Comparison of ENCODE assay signal across 15 cellular contexts in the genomic region with DNA sequence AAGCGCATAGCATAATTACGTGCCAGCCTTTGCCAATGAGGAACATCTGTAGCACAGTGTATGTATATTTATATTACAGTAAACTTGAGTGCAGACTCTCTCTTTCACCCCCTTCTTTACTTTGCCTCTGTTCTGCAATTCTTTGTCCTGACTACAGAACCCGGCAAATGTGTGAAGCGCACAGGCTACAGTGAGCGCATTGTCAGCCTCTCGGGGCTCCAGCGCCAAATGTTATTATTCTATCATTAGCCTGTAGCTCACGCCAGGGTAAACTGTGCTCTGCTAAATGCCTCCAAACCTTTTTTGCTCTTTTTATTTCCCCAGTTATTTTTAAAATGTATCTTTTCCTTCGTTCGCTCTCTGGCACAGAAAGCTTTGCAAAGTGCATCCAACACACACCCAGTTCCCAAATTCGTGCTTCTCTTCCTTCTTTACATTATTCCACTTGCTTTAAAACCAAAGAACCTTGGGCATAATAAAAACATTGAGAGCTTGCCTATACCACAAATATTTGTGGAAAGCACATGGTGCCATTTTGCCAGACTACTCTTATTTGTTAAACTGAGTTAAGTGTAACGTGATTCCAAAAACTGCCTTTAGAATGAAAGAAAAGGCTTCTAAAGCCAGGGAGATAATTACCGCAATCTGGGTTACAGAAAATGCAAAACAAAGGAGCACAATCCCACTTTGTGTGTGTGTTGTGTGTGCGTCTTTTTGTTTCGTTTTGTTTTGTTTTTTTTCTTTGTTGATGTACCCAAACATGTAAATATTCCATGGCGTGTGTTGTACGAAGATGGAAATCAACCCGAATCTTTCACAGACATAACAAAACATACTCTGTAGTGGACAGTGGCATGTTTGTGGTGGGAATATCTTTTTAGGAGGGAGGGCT.
DNase-seq lines count a peak whose midpoint lies in the region; ATAC-seq and TF ChIP-seq lines count a peak whose summit lies in the region.
"Had no signal": no experiment of that assay in that cellular context is flagged by ENCODE, and none has a peak within 500 bp of the region (broad histone marks: within the 10 kb centered on the region; RNA-seq: fewer than 3 reads in every experiment).

No MANE protein-coding gene starts in this region.

- H3K27ac Mint-ChIP-seq in endodermal cell (no peak overlapping the region), CD14-positive monocyte (no peak overlapping the region)
- H3K27ac Mint-ChIP-seq: activated T-cell treated with anti-CD3 and anti-CD28 coated beads, Interleukin-2, amount 50 U/mL, for 72 hours; memory B cell had no signal

- intact Hi-C loops in CD14-positive monocyte (cut with micrococcal nuclease), result no loop called here
- intact Hi-C loops in vagina (cut with DNase I), result loop anchor here (10.0 kb wide), 1 partner anchor 901 kb away; no protein-coding TSS in a partner anchor

- no peaks in the 10 kb centered on the region for H3K9me3 Mint-ChIP-seq in endodermal cell
- H3K9me3 Mint-ChIP-seq in CD14-positive monocyte, result no peaks in the 10 kb centered on the region
- H3K9me3 Mint-ChIP-seq: memory B cell had no signal

- H3K36me3 ChIP-seq in endodermal cell (ENCODE audit: control insufficient read depth, insufficient read depth, low read length) (no peaks in the 10 kb centered on the region), vagina (no peaks in the 10 kb centered on the region)

- H3K4me3 Mint-ChIP-seq in endodermal cell (no peak overlapping the region), CD14-positive monocyte (no peak overlapping the region)
- H3K4me3 Mint-ChIP-seq: activated T-cell treated with anti-CD3 and anti-CD28 coated beads, Interleukin-2, amount 50 U/mL, for 72 hours; memory B cell had no signal

- H3K4me3 ChIP-seq in endodermal cell (ENCODE audit: low read length) (no peak overlapping the region), vagina (no peak overlapping the region)

- H3K27me3 Mint-ChIP-seq in endodermal cell (ENCODE audit: insufficient read depth), result no peaks in the 10 kb centered on the region
- H3K27me3 Mint-ChIP-seq in CD14-positive monocyte (ENCODE audit: low read depth in 3 of 3), result peaks cover 0 to 2% (median 0%) of the 10 kb centered on the region in 3 donors
- H3K27me3 Mint-ChIP-seq: memory B cell had no signal

- H3K9ac ChIP-seq in endodermal cell (ENCODE audit: extremely low read depth, low read length, poor library complexity, severe bottlenecking), result no peak overlapping the region

- 88 to 92% methylated on average over 9 to 15 of the region's 18 CpGs for WGBS in endodermal cell (ENCODE audit: insufficient coverage in 1 of 2, insufficient read length in 1 of 2), 2 experiments

- TF ChIP-seq CTCF in endodermal cell (conservative IDR thresholded peaks at IDR 0.05), result no peak
- no peak for TF ChIP-seq CTCF in CD14-positive monocyte (IDR thresholded peaks at IDR 0.05)
- no peak for TF ChIP-seq CTCF in vagina (IDR thresholded peaks at IDR 0.05)

- H3K4me1 Mint-ChIP-seq in endodermal cell (peaks cover 13% of the 10 kb centered on the region), CD14-positive monocyte (no peaks in the 10 kb centered on the region)
- H3K4me1 Mint-ChIP-seq: memory B cell had no signal

- DNase-seq in C1 segment of cervical spinal cord (lab: John Stamatoyannopoulos, UW) (peak in 8 of 14 donors; percentile 22 to 65 (median 40)), NCI-H345 treated with DMSO at 0.1 percent for 48 hours (lab: John Stamatoyannopoulos, UW; ENCODE audit: unreplicated experiment) (peak; percentile 77), endodermal cell (no peak), nucleus accumbens (lab: John Stamatoyannopoulos, UW) (peak in 43 of 56 donors; percentile 2 to 72 (median 32)), HCEC 1CT (no peak), CD14-positive monocyte (ENCODE audit: low spot score) (no peak), vagina (ENCODE audit: extremely low spot score in 2 of 2) (no peak)
- DNase-seq: activated T-cell treated with anti-CD3 and anti-CD28 coated beads, Interleukin-2, amount 50 U/mL, for 72 hours; cortex of kidney; EL; NCI-H2171; SHP77 had no signal

- H3K36me3 Mint-ChIP-seq in endodermal cell (ENCODE audit: low read depth), result no peaks in the 10 kb centered on the region
- no peaks in the 10 kb centered on the region for H3K36me3 Mint-ChIP-seq in CD14-positive monocyte
- H3K36me3 Mint-ChIP-seq: memory B cell had no signal

- peak overlapping the region; percentile 64 for H3K27ac ChIP-seq in endodermal cell (ENCODE audit: low read depth, low read length)
- H3K27ac ChIP-seq in vagina, result no peak overlapping the region
- H3K27ac ChIP-seq: VCaP had no signal

- no peak for ATAC-seq in GM21390 (IDR thresholded peaks at IDR 0.05; ENCODE audit: unreplicated experiment)
- ATAC-seq: activated T-cell treated with anti-CD3 and anti-CD28 coated beads, Interleukin-2, amount 50 U/mL, for 72 hours had no signal

- H3K4me1 ChIP-seq in endodermal cell (ENCODE audit: control insufficient read depth, insufficient read depth, low read length) (peaks cover 10% of the 10 kb centered on the region), vagina (peaks cover 5% of the 10 kb centered on the region)

- H3K27me3 ChIP-seq in endodermal cell (ENCODE audit: control insufficient read depth, insufficient read depth, low read length, poor library complexity, severe bottlenecking) (no peaks in the 10 kb centered on the region), vagina (no peaks in the 10 kb centered on the region)

- no peak for TF ChIP-seq POLR2A in vagina (IDR thresholded peaks at IDR 0.05)

- H3K9me3 ChIP-seq in endodermal cell (ENCODE audit: control insufficient read depth, low read length), result no peaks in the 10 kb centered on the region
- no peaks in the 10 kb centered on the region for H3K9me3 ChIP-seq in vagina

Comparison
In these comparisons a context has a peak if more than half of its experiments do, and no peak if none do; other contexts are left out.
1. DNase-seq: peak in C1 segment of cervical spinal cord (8 of 14), NCI-H345 treated with DMSO at 0.1 percent for 48 hours (single experiment) and nucleus accumbens (43 of 56); none in endodermal cell (single experiment), HCEC 1CT (single experiment), CD14-positive monocyte (single experiment) and vagina (0 of 2).